ENCODE assay signal across 10 cellular contexts in the genomic region with DNA sequence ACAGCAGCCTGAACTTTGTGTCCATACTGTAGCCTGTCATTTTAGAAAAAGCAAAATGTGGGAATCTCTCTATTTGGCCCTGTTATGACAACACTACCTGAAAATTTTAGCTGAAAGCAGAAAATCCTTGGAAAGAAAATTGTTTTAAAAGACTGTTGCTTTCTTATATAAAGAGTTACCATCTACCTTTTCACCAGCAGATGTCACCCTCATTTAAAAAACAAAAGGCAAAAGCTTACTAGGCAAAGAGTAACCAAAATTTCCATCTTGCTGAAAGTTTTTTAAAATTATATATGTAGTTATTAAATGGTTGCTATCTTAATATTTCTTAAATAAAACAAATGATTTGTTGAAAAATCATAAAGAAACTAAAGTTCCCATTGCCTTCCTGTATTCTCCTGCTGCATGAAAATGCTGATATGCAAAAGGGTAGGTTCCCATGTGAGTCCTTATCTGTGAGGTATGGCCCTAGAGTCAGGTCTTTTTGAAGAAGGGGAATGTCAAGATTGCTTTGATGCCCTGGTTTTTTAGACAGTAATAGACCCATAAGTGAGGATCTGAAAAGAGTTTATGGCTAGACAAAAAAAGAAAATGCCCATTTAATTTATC.
DNase-seq lines count a peak whose midpoint lies in the region; ATAC-seq and TF ChIP-seq lines count a peak whose summit lies in the region.
"Had no signal": no experiment of that assay in that cellular context is flagged by ENCODE, and none has a peak within 500 bp of the region (broad histone marks: within the 10 kb centered on the region; RNA-seq: fewer than 3 reads in every experiment).

No MANE protein-coding gene starts in this region.

- no peak for ATAC-seq in stimulated activated naive CD8-positive, alpha-beta T cell treated with anti-CD3 and anti-CD28 coated beads, Interleukin-15, amount 100 ng/mL, for 72 hours

- DNase-seq in COLO829 (ENCODE audit: low spot score) (peak; percentile 9), HFF-Myc (ENCODE audit: extremely low read depth, low read depth) (no peak), SK-N-DZ (ENCODE audit: low spot score) (peak; percentile 24), fibroblast of villous mesenchyme (ENCODE audit: low read depth) (peak; percentile 67), substantia nigra (lab: John Stamatoyannopoulos, UW) (no peak), activated gamma-delta T cell treated with Interleukin-2 at 50 U/mL for 16 hours (no peak)
- no peak for DNase-seq in stimulated activated naive CD8-positive, alpha-beta T cell treated with anti-CD3 and anti-CD28 coated beads, Interleukin-15, amount 100 ng/mL, for 72 hours
- no peak for DNase-seq in activated CD4-positive, CD25-positive, alpha-beta regulatory T cell treated with anti-CD3 and anti-CD28 coated beads, Interleukin-2, amount 50 U/mL, for 72 hours
- DNase-seq: naive B cell had no signal

- H3K27ac Mint-ChIP-seq in stimulated activated naive CD8-positive, alpha-beta T cell treated with anti-CD3 and anti-CD28 coated beads, Interleukin-15, amount 100 ng/mL, for 72 hours, result peak overlapping the region in 1 of 2 donors; percentile 94

- no peaks in the 10 kb centered on the region for H3K27me3 Mint-ChIP-seq in stimulated activated naive CD8-positive, alpha-beta T cell treated with anti-CD3 and anti-CD28 coated beads, Interleukin-15, amount 100 ng/mL, for 72 hours
- H3K27me3 Mint-ChIP-seq: naive B cell had no signal

- no peaks in the 10 kb centered on the region for H3K9me3 Mint-ChIP-seq in stimulated activated naive CD8-positive, alpha-beta T cell treated with anti-CD3 and anti-CD28 coated beads, Interleukin-15, amount 100 ng/mL, for 72 hours
- H3K9me3 Mint-ChIP-seq: naive B cell had no signal

- H3K4me1 Mint-ChIP-seq in stimulated activated naive CD8-positive, alpha-beta T cell treated with anti-CD3 and anti-CD28 coated beads, Interleukin-15, amount 100 ng/mL, for 72 hours, result peaks cover 31% of the 10 kb centered on the region

- no peak overlapping the region for H3K4me3 ChIP-seq in HFF-Myc (replicated peaks; ENCODE audit: low read depth, low read length)
- H3K4me3 ChIP-seq in fibroblast of villous mesenchyme (ENCODE audit: low read depth, low read length), result no peak overlapping the region
- H3K4me3 ChIP-seq: SJSA1 had no signal

- peak; percentile 31 for TF ChIP-seq CTCF in HFF-Myc (IDR thresholded peaks at IDR 0.05; ENCODE audit: low read depth, low read length, missing control alignments)
- TF ChIP-seq CTCF in fibroblast of villous mesenchyme (IDR thresholded peaks at IDR 0.05; ENCODE audit: insufficient read depth, low read depth, low read length), result peak; percentile 48

- peak overlapping the region; percentile 33 to 65 for H3K4me3 Mint-ChIP-seq in stimulated activated naive CD8-positive, alpha-beta T cell treated with anti-CD3 and anti-CD28 coated beads, Interleukin-15, amount 100 ng/mL, for 72 hours
- H3K4me3 Mint-ChIP-seq: naive B cell had no signal

- H3K27ac ChIP-seq in substantia nigra (ENCODE audit: low read depth, low read length, poor library complexity, severe bottlenecking), result no peak overlapping the region
- H3K27ac ChIP-seq: SJSA1 had no signal

Comparison
In these comparisons a context has a peak if more than half of its experiments do, and no peak if none do; other contexts are left out.
1. DNase-seq: peak in COLO829 (single experiment), SK-N-DZ (single experiment) and fibroblast of villous mesenchyme (single experiment); none in HFF-Myc (single experiment), stimulated activated naive CD8-positive, alpha-beta T cell treated with anti-CD3 and anti-CD28 coated beads, Interleukin-15, amount 100 ng/mL, for 72 hours (0 of 2), activated CD4-positive, CD25-positive, alpha-beta regulatory T cell treated with anti-CD3 and anti-CD28 coated beads, Interleukin-2, amount 50 U/mL, for 72 hours (single experiment), substantia nigra (0 of 49) and activated gamma-delta T cell treated with Interleukin-2 at 50 U/mL for 16 hours (single experiment).